Comparison of ENCODE assay signal across 8 cellular contexts in the genomic region with DNA sequence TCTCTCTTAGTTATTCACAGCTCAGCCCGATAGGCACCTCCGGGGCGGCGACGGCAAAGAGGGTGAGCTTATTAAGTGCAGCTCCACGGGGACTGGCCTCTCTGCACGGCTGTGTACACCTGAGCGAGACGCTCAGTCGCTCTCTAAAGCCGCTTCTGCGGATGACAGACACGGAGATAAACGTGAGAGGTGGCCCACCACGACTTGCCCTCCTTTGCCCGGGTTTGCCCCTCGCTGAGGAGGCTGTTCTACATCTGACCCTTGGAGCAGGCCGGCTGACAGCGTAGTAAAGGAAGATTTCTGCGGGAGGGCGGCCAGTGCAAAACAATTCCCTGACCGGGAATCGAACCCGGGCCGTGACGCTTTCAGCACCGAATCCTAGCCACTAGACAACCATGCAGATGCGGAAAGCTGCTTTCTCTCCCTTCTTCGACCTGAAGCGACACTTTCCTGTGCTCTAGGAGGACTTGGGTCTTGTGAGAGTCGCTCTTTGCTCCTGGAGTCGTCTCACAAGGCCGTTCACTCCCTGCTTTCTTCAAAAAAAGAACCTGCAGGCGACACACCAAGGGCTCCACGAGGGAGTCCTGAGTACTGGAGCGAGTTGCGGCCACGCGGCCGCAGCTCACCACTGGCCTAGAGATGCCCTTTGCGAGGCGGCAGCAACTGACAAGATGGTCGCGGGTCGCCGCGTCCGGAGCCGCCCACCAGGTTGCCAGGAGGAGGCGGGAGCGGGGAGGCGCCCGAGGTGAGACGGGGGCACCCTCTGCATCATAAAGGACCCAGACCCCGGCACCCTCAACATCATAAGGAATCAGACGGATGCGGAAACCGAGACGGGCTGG.
DNase-seq lines count a peak whose midpoint lies in the region; ATAC-seq, FAIRE-seq and TF ChIP-seq lines count a peak whose summit lies in the region.
"Not testable (repeated sequence)": the region's sequence is repeated elsewhere in the genome, so short reads cannot be mapped to it uniquely, and the experiment has no call there.

No MANE protein-coding gene starts in this region.

- not testable (repeated sequence) for H2BK5ac ChIP-seq in trophoblast cell (ENCODE audit: low read depth, low read length, poor library complexity)

- not testable (repeated sequence) for H3K4ac ChIP-seq in trophoblast cell (ENCODE audit: low read depth, low read length)

- WGBS in HUES64, result 89% methylated on average over 45 of the region's 59 CpGs
- WGBS in trophoblast cell (ENCODE audit: extremely low coverage, insufficient coverage, insufficient read length), result no CpG with 5 or more reads among the region's 59 CpGs

- not testable (repeated sequence) for H3K36me3 Mint-ChIP-seq in CD4-positive, alpha-beta T cell (ENCODE audit: low read depth); activated naive CD4-positive, alpha-beta T cell treated with anti-CD3 and anti-CD28 coated beads, Interleukin-2, amount 50 U/mL, for 72 hours

- FAIRE-seq in endothelial cell of umbilical vein (lab: Jason Lieb, UNC), result not testable (repeated sequence)

- H3K79me1 ChIP-seq in trophoblast cell (ENCODE audit: low read length), result not testable (repeated sequence)

- H3K4me1 ChIP-seq in HUES64 (ENCODE audit: insufficient read depth, low read length); endothelial cell of umbilical vein (ENCODE audit: control insufficient read depth, extremely low read depth, insufficient read depth, low read length); trophoblast cell (ENCODE audit: control insufficient read depth in 1 of 2, insufficient read depth in 2 of 2, low read length in 2 of 2): not testable (repeated sequence)

- H3K4me3 Mint-ChIP-seq in CD4-positive, alpha-beta T cell, result peak overlapping the region; percentile 90

- dilution Hi-C loops in endothelial cell of umbilical vein (cut with MboI; ENCODE audit: extremely low pct_ligation_motif_present, low sequenced_read_pairs), result not testable (repeated sequence)

- BruUV-seq in endothelial cell of umbilical vein (replicated peaks; lab: Mats Ljungman, UMichigan), result not testable (repeated sequence)

- not testable (repeated sequence) for H3K27ac ChIP-seq in CD4-positive, alpha-beta T cell (ENCODE audit: low read depth, low read length); HUES64 (ENCODE audit: low read depth, low read length); endothelial cell of umbilical vein (ENCODE audit: insufficient read depth, low read depth, low read length); trophoblast cell (ENCODE audit: low read depth, low read length)

- H3K18ac ChIP-seq in trophoblast cell (ENCODE audit: low read length), result not testable (repeated sequence)

- not testable (repeated sequence) for H2AFZ ChIP-seq in endothelial cell of umbilical vein (ENCODE audit: low read depth, low read length); trophoblast cell (ENCODE audit: insufficient read depth, low read length, poor library complexity)

- H2BK120ac ChIP-seq in trophoblast cell (ENCODE audit: insufficient read depth, low read length, poor library complexity), result not testable (repeated sequence)

- H3K27ac Mint-ChIP-seq in CD4-positive, alpha-beta T cell, result not testable (repeated sequence)
- H3K27ac Mint-ChIP-seq in activated naive CD4-positive, alpha-beta T cell treated with anti-CD3 and anti-CD28 coated beads, Interleukin-2, amount 50 U/mL, for 72 hours, result peak overlapping the region in 1 of 2 donors; percentile 44

- not testable (repeated sequence) for H2BK12ac ChIP-seq in trophoblast cell (ENCODE audit: low read length)

- not testable (repeated sequence) for H3K27me3 Mint-ChIP-seq in CD4-positive, alpha-beta T cell

- not testable (repeated sequence) for H3K9me3 Mint-ChIP-seq in CD4-positive, alpha-beta T cell; activated naive CD4-positive, alpha-beta T cell treated with anti-CD3 and anti-CD28 coated beads, Interleukin-2, amount 50 U/mL, for 72 hours

- peak; percentile 73 for ATAC-seq in CD4-positive, alpha-beta T cell (ENCODE audit: poor library complexity)
- ATAC-seq in activated naive CD4-positive, alpha-beta T cell treated with anti-CD3 and anti-CD28 coated beads, Interleukin-2, amount 50 U/mL, for 72 hours, result peak; percentile 67 to 71

- not testable (repeated sequence) for H2AK5ac ChIP-seq in trophoblast cell (ENCODE audit: low read length)

- not testable (repeated sequence) for H4K12ac ChIP-seq in trophoblast cell (ENCODE audit: low read depth, low read length)

- H3K27me3 ChIP-seq in CD4-positive, alpha-beta T cell (ENCODE audit: control insufficient read depth, insufficient read depth, low read length); trophoblast cell (ENCODE audit: insufficient read depth, low read length): not testable (repeated sequence)
- H3K27me3 ChIP-seq in HUES64 (ENCODE audit: insufficient read depth, low read length), result peaks cover 23% of the 10 kb centered on the region
- peaks cover 13 to 24% of the 10 kb centered on the region in 2 experiments for H3K27me3 ChIP-seq in endothelial cell of umbilical vein (ENCODE audit: control insufficient read depth in 2 of 2, insufficient read depth in 2 of 2, low read length in 2 of 2)

- not testable (repeated sequence) for H4K8ac ChIP-seq in trophoblast cell (ENCODE audit: low read depth, low read length)

- H3K9me3 ChIP-seq in CD4-positive, alpha-beta T cell (ENCODE audit: control insufficient read depth, low read length); HUES64 (ENCODE audit: insufficient read depth, low read depth, low read length); endothelial cell of umbilical vein (replicated peaks; ENCODE audit: control insufficient read depth, insufficient read depth, low read length); trophoblast cell (ENCODE audit: insufficient read depth, low read depth, low read length): not testable (repeated sequence)

- H3K79me2 ChIP-seq in endothelial cell of umbilical vein (ENCODE audit: control insufficient read depth, insufficient read depth, low read length); trophoblast cell (ENCODE audit: control insufficient read depth, insufficient read depth, low read length, poor library complexity): not testable (repeated sequence)

- DNase-seq in CD4-positive, alpha-beta T cell, result peak in 6 of 10 experiments; percentile 1 to 41 (median 24)
- peak; percentile 30 to 38 for DNase-seq in activated CD4-positive, alpha-beta T cell treated with anti-CD3 and anti-CD28 coated beads, Interleukin-2, amount 50 U/mL, for 24 hours (ENCODE audit: low read depth in 1 of 2, low spot score in 1 of 2)
- DNase-seq in activated naive CD4-positive, alpha-beta T cell treated with anti-CD3 and anti-CD28 coated beads, Interleukin-2, amount 50 U/mL, for 72 hours (ENCODE audit: low spot score in 2 of 2), result peak in 1 of 2 donors; percentile 48
- DNase-seq in endothelial cell of umbilical vein (ENCODE audit: low read depth, low spot score); trophoblast cell: not testable (repeated sequence)
- peak; percentile 1 for DNase-seq in iris pigment epithelial cell (ENCODE audit: low read depth)
- DNase-seq in stimulated activated CD8-positive, alpha-beta memory T cell treated with anti-CD3 and anti-CD28 coated beads, Interleukin-4, amount 100 ng/mL, for 24 hours (ENCODE audit: low read depth), result peak; percentile 28

- intact Hi-C loops in CD4-positive, alpha-beta T cell (cut with DNase I, micrococcal nuclease); endothelial cell of umbilical vein (cut with micrococcal nuclease): not testable (repeated sequence)

- peaks cover 12% of the 10 kb centered on the region for H3K4me1 Mint-ChIP-seq in CD4-positive, alpha-beta T cell (ENCODE audit: low read depth)

- TF ChIP-seq POLR2A in endothelial cell of umbilical vein (IDR thresholded peaks at IDR 0.05; ENCODE audit: low read depth, low read length), result not testable (repeated sequence)

- not testable (repeated sequence) for H3K36me3 ChIP-seq in HUES64 (ENCODE audit: insufficient read depth, low read length); endothelial cell of umbilical vein (ENCODE audit: control insufficient read depth in 2 of 2, extremely low read depth in 1 of 2, insufficient read depth in 2 of 2, low read length in 2 of 2); trophoblast cell (ENCODE audit: control insufficient read depth in 1 of 2, insufficient read depth in 2 of 2, low read length in 2 of 2)

- not testable (repeated sequence) for TF ChIP-seq CTCF in CD4-positive, alpha-beta T cell (IDR thresholded peaks at IDR 0.05); endothelial cell of umbilical vein (IDR thresholded peaks at IDR 0.05; ENCODE audit: extremely low read depth in 1 of 2, insufficient read depth in 1 of 2, low read depth in 1 of 2, low read length in 2 of 2)

- not testable (repeated sequence) for H4K20me1 ChIP-seq in endothelial cell of umbilical vein (replicated peaks; ENCODE audit: control insufficient read depth, extremely low read depth, insufficient read depth, low read length)

- H3K23ac ChIP-seq in trophoblast cell (ENCODE audit: low read length), result not testable (repeated sequence)

- H3K9me1 ChIP-seq in endothelial cell of umbilical vein (replicated peaks; ENCODE audit: control insufficient read depth, extremely low read depth, insufficient read depth, low read length), result not testable (repeated sequence)

- POLR2A ChIA-PET in CD4-positive, alpha-beta T cell (lab: Charles Lee); endothelial cell of umbilical vein (lab: Charles Lee): not testable (repeated sequence)

- not testable (repeated sequence) for H3K4me2 ChIP-seq in endothelial cell of umbilical vein (ENCODE audit: insufficient read depth, low read length)
- H3K4me2 ChIP-seq in trophoblast cell (ENCODE audit: low read length), result peak overlapping the region; percentile 61

- peak overlapping the region; percentile 47 for H3K4me3 ChIP-seq in HUES64 (ENCODE audit: low read length)
- H3K4me3 ChIP-seq in endothelial cell of umbilical vein (replicated peaks in 1 of 3; ENCODE audit: insufficient read depth in 1 of 3, low read depth in 1 of 3, low read length in 3 of 3); trophoblast cell (ENCODE audit: low read depth, low read length): not testable (repeated sequence)

- CTCF ChIA-PET in CD4-positive, alpha-beta T cell (lab: Charles Lee); endothelial cell of umbilical vein (lab: Charles Lee): not testable (repeated sequence)

- not testable (repeated sequence) for H3K14ac ChIP-seq in trophoblast cell (ENCODE audit: low read length)

- not testable (repeated sequence) for H3K9ac ChIP-seq in HUES64 (ENCODE audit: low read depth, low read length); endothelial cell of umbilical vein (replicated peaks; ENCODE audit: extremely low read depth, insufficient read depth, low read length); trophoblast cell (ENCODE audit: low read length)

- H4K91ac ChIP-seq in trophoblast cell (ENCODE audit: low read depth, low read length), result not testable (repeated sequence)
